Comparison of ENCODE assay signal across 9 cellular contexts in genomic region chr1:39788758-39789570, GRCh38. TPM values are rescaled to one million over a fixed set of nuclear protein-coding genes. Genes with fewer than 3 reads are reported as not detected.
A peak's percentile ranks its signal among the peaks of the same experiment; 100 is the strongest.
DNase-seq lines count a peak whose midpoint lies in the region; ATAC-seq and TF ChIP-seq lines count a peak whose summit lies in the region.
"Had no signal": no experiment of that assay in that cellular context is flagged by ENCODE, and none has a peak within 500 bp of the region (broad histone marks: within the 10 kb centered on the region; RNA-seq: fewer than 3 reads in every experiment).

Gene BMP8B (minus strand): TSS chr1:39788865. CDS start chr1:39788485, 380 bp downstream.

- H3K9me3 ChIP-seq in gastroesophageal sphincter, result no peaks in the 10 kb centered on the region
- no peaks in the 10 kb centered on the region for H3K9me3 ChIP-seq in neuronal stem cell (replicated peaks in 1 of 2; ENCODE audit: control insufficient read depth in 2 of 2, insufficient read depth in 1 of 2, low read depth in 1 of 2, low read length in 2 of 2)

- peak within 1 kb of the TSS; percentile 66 for H2BK5ac ChIP-seq in neuronal stem cell (ENCODE audit: low read length)

- DNase-seq in NCI-H187 (lab: John Stamatoyannopoulos, UW) (peak; percentile 11 to 52), NCI-H187 treated with DMSO at 0.1 percent for 48 hours (lab: John Stamatoyannopoulos, UW) (no peak), NOMO-1 treated with DMSO at 0.1 percent for 48 hours (lab: John Stamatoyannopoulos, UW; ENCODE audit: unreplicated experiment) (peak; percentile 66), neuronal stem cell (ENCODE audit: low spot score) (no peak), ureter (ENCODE audit: low spot score) (peak; percentile 73)
- DNase-seq in activated T-cell treated with anti-CD3 and anti-CD28 coated beads, Interleukin-2, amount 50 U/mL, for 48 hours, result peak; percentile 63 to 68

- peak within 1 kb of the TSS; percentile 91 for H2AFZ ChIP-seq in neuronal stem cell (ENCODE audit: low read length)

- H3K18ac ChIP-seq in neuronal stem cell (ENCODE audit: low read length), result peak within 1 kb of the TSS; percentile 90

- no peak for TF ChIP-seq EP300 in gastroesophageal sphincter (IDR thresholded peaks at IDR 0.05)

- H3K14ac ChIP-seq in neuronal stem cell (ENCODE audit: low read length), result peak within 1 kb of the TSS; percentile 8

- H3K79me1 ChIP-seq in neuronal stem cell (ENCODE audit: low read depth, low read length), result no peaks in the 10 kb centered on the region

- H2BK12ac ChIP-seq in neuronal stem cell (ENCODE audit: low read length), result peak within 1 kb of the TSS; percentile 58

- peak within 1 kb of the TSS; percentile 96 for H3K4me2 ChIP-seq in neuronal stem cell (ENCODE audit: insufficient read depth, low read length, poor library complexity, severe bottlenecking)

- H3K36me3 ChIP-seq in gastroesophageal sphincter, result no peaks in the 10 kb centered on the region
- H3K36me3 ChIP-seq in neuronal stem cell (replicated peaks in 1 of 2; ENCODE audit: control insufficient read depth in 2 of 2, insufficient read depth in 2 of 2, low read length in 2 of 2), result no peaks in the 10 kb centered on the region

- no peak within 1 kb of the TSS for H4K91ac ChIP-seq in neuronal stem cell (ENCODE audit: low read depth, low read length, poor library complexity)

- ATAC-seq in HG03354 (IDR thresholded peaks at IDR 0.05; ENCODE audit: poor library complexity, severe bottlenecking, unreplicated experiment), result peak; percentile 55
- peak; percentile 80 for ATAC-seq in gastroesophageal sphincter

- TF ChIP-seq CTCF in gastroesophageal sphincter (IDR thresholded peaks at IDR 0.05), result no peak

- peaks cover 0 to 16% (median 3%) of the 10 kb centered on the region in 3 donors for H3K4me1 ChIP-seq in gastroesophageal sphincter
- H3K4me1 ChIP-seq in neuronal stem cell (ENCODE audit: control insufficient read depth in 2 of 2, insufficient read depth in 1 of 2, low read depth in 1 of 2, low read length in 2 of 2), result peaks cover 0 to 7% of the 10 kb centered on the region in 2 donors

- 2% methylated on average over 10 of the region's 91 CpGs; no CpG with 5 or more reads in 1 of the 2 donors for WGBS in gastroesophageal sphincter (ENCODE audit: low coverage in 1 of 2), 2 donors
- WGBS in neuronal stem cell (ENCODE audit: extremely low coverage in 2 of 2, insufficient read length in 2 of 2, insufficient replicate concordance in 1 of 2), 2 donors, result no CpG with 5 or more reads among the region's 91 CpGs

- H3K27ac ChIP-seq in gastroesophageal sphincter, result peak within 1 kb of the TSS in 2 of 4 donors; percentile 43 to 58
- H3K27ac ChIP-seq in neuronal stem cell (replicated peaks; ENCODE audit: low read length), result no peak within 1 kb of the TSS

- peak within 1 kb of the TSS; percentile 85 for H3K23ac ChIP-seq in neuronal stem cell (ENCODE audit: low read depth, low read length, poor library complexity)

- no peak within 1 kb of the TSS for H2AK5ac ChIP-seq in neuronal stem cell (ENCODE audit: low read depth, low read length)

- H3K27me3 ChIP-seq in gastroesophageal sphincter (peaks cover 69% of the 10 kb centered on the region), neuronal stem cell (ENCODE audit: control insufficient read depth in 3 of 3, insufficient read depth in 3 of 3, low read depth in 1 of 3, low read length in 3 of 3) (peaks cover 22 to 72% (median 31%) of the 10 kb centered on the region in 3 experiments)

- peak within 1 kb of the TSS; percentile 77 for H3K9ac ChIP-seq in neuronal stem cell (ENCODE audit: low read depth, low read length, poor library complexity)

- H2BK120ac ChIP-seq in neuronal stem cell (ENCODE audit: low read depth, low read length), result peak within 1 kb of the TSS; percentile 9

- H2BK15ac ChIP-seq in neuronal stem cell (ENCODE audit: low read length), result peak within 1 kb of the TSS; percentile 67

- peak in 1 of 2 donors; percentile 15 for TF ChIP-seq POLR2A in gastroesophageal sphincter (IDR thresholded peaks at IDR 0.05)

- peak within 1 kb of the TSS; percentile 65 for H4K8ac ChIP-seq in neuronal stem cell (ENCODE audit: low read depth, low read length)

- H3K4ac ChIP-seq in neuronal stem cell (ENCODE audit: low read length), result no peak within 1 kb of the TSS

- peak within 1 kb of the TSS; percentile 25 to 64 for H3K4me3 ChIP-seq in gastroesophageal sphincter
- peak within 1 kb of the TSS; percentile 39 to 73 for H3K4me3 ChIP-seq in neuronal stem cell (ENCODE audit: low read length in 2 of 2)

RNA-seq across cellular contexts. Expression of gene BMP8B, which starts in this region (rescaled TPM):
- total RNA-seq in gastroesophageal sphincter, result 1 to 10 TPM; 2.0 to 4.5 (median 2.2) TPM
- 0.82 TPM for polyA plus RNA-seq in neuronal stem cell (2013, experiment 1 of 2)
- 0.89 TPM for polyA plus RNA-seq in neuronal stem cell (2013, experiment 2 of 2)
- 3.7 TPM for total RNA-seq in ureter
- total RNA-seq: glomerular endothelial cell had no signal

Comparison
In these comparisons a context has a peak if more than half of its experiments do, and no peak if none do; other contexts are left out.
1. DNase-seq: peak in NCI-H187 (2 of 2), NOMO-1 treated with DMSO at 0.1 percent for 48 hours (single experiment), activated T-cell treated with anti-CD3 and anti-CD28 coated beads, Interleukin-2, amount 50 U/mL, for 48 hours (2 of 2) and ureter (single experiment); none in NCI-H187 treated with DMSO at 0.1 percent for 48 hours (single experiment) and neuronal stem cell (single experiment).